Comparison of ENCODE assay signal across 10 cellular contexts in the genomic region with DNA sequence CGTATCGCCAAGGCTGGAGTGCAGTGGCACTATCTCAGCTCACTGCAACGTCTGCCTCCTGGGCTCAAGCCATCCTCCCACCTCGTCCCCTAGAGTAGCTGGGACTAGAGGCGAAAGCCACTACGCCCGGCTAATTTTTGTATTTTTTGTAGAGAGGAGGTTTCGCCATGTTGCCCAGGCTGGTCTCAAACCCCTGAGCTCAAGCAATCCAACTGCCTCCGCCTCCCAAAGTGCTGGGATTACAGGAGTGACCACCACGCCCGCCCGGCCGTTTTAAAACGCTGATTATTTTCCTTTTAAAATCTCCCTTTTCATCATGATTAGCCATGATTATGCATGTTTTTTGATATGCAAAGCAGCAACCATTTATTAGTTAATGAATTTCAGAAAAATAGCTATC. TPM values are rescaled to one million over a fixed set of nuclear protein-coding genes. Genes with fewer than 3 reads are reported as not detected.
DNase-seq lines count a peak whose midpoint lies in the region; ATAC-seq and TF ChIP-seq lines count a peak whose summit lies in the region.
"Had no signal": no experiment of that assay in that cellular context is flagged by ENCODE, and none has a peak within 500 bp of the region (broad histone marks: within the 10 kb centered on the region; RNA-seq: fewer than 3 reads in every experiment).

No MANE protein-coding gene starts in this region.

- DNase-seq in AG04450 (ENCODE audit: low read depth, low spot score) (no peak), GM23248 (peak; percentile 17), lower lobe of right lung (no peak), HuH-7 (ENCODE audit: low spot score) (no peak)
- no peak for DNase-seq in activated naive CD8-positive, alpha-beta T cell treated with anti-CD3 and anti-CD28 coated beads, Interleukin-2, amount 10 ng/mL, durations not matched to agents 7 days and 5 days
- DNase-seq in effector CD4-positive, alpha-beta T cell: no peak
- DNase-seq: central memory CD4-positive, alpha-beta T cell had no signal

- H3K9ac ChIP-seq in GM23248: peak overlapping the region; percentile 98

- H3K36me3 Mint-ChIP-seq in activated naive CD8-positive, alpha-beta T cell treated with anti-CD3 and anti-CD28 coated beads, Interleukin-2, amount 10 ng/mL, durations not matched to agents 7 days and 5 days: peaks cover 25% of the 10 kb centered on the region

- H3K27ac ChIP-seq in AG04450 (ENCODE audit: low read depth, low read length) (no peak overlapping the region), GM23248 (peak overlapping the region; percentile 92; the same call in 1 of the 2 replicates), lower lobe of right lung (no peak overlapping the region)

- peaks cover 27% of the 10 kb centered on the region for H3K4me1 Mint-ChIP-seq in activated naive CD8-positive, alpha-beta T cell treated with anti-CD3 and anti-CD28 coated beads, Interleukin-2, amount 10 ng/mL, durations not matched to agents 7 days and 5 days

- H3F3A ChIP-seq in GM23248 (ENCODE audit: insufficient read depth): peaks cover 12% of the 10 kb centered on the region

- no peaks in the 10 kb centered on the region for H3K9me2 ChIP-seq in GM23248 (ENCODE audit: insufficient read depth)

- peak overlapping the region; percentile 95 for H2AFZ ChIP-seq in GM23248

- H3K9me3 ChIP-seq in AG04450 (ENCODE audit: control insufficient read depth, insufficient read depth, low read length) (no peaks in the 10 kb centered on the region), GM23248 (ENCODE audit: low read depth) (no peaks in the 10 kb centered on the region), lower lobe of right lung (no peaks in the 10 kb centered on the region)
- H3K9me3 ChIP-seq: right atrium auricular region had no signal

- peak overlapping the region; percentile 23 for H3K27ac Mint-ChIP-seq in activated naive CD8-positive, alpha-beta T cell treated with anti-CD3 and anti-CD28 coated beads, Interleukin-2, amount 10 ng/mL, durations not matched to agents 7 days and 5 days

- intact Hi-C loops in lower lobe of right lung (cut with DNase I): no loop called here

- H3K9me3 Mint-ChIP-seq in activated naive CD8-positive, alpha-beta T cell treated with anti-CD3 and anti-CD28 coated beads, Interleukin-2, amount 10 ng/mL, durations not matched to agents 7 days and 5 days: no peaks in the 10 kb centered on the region

- H3K4me2 ChIP-seq in GM23248 (ENCODE audit: unreplicated experiment): peak overlapping the region; percentile 99

- H3K27me3 ChIP-seq in AG04450 (ENCODE audit: control insufficient read depth, insufficient read depth, low read length) (no peaks in the 10 kb centered on the region), GM23248 (replicated peaks; ENCODE audit: insufficient read depth) (no peaks in the 10 kb centered on the region), lower lobe of right lung (ENCODE audit: low read depth) (no peaks in the 10 kb centered on the region)
- H3K27me3 ChIP-seq: right atrium auricular region had no signal

- H3K4me3 Mint-ChIP-seq in activated naive CD8-positive, alpha-beta T cell treated with anti-CD3 and anti-CD28 coated beads, Interleukin-2, amount 10 ng/mL, durations not matched to agents 7 days and 5 days: peak overlapping the region; percentile 95

- no peaks in the 10 kb centered on the region for H4K20me1 ChIP-seq in GM23248 (ENCODE audit: insufficient read depth)

- H3K36me3 ChIP-seq in GM23248 (ENCODE audit: low read depth) (no peaks in the 10 kb centered on the region), lower lobe of right lung (no peaks in the 10 kb centered on the region)
- H3K36me3 ChIP-seq: right atrium auricular region had no signal

- peaks cover 13% of the 10 kb centered on the region; the same call in 1 of the 2 replicates for H3K79me2 ChIP-seq in GM23248 (ENCODE audit: insufficient read depth)

- CTCF ChIA-PET in AG04450 (lab: Charles Lee): interaction anchor here (0.6 to 2.3 kb wide), 3 partner anchors 258 to 535 kb away, joined by 4 to 15 read pairs (median 5); no protein-coding TSS in a partner anchor

- H3K4me1 ChIP-seq in GM23248 (ENCODE audit: insufficient read depth) (peaks cover 20% of the 10 kb centered on the region), lower lobe of right lung (peaks cover 22% of the 10 kb centered on the region)

- no peak for TF ChIP-seq CTCF in AG04450 (IDR thresholded peaks at IDR 0.05; ENCODE audit: low read depth, low read length)
- no peak for TF ChIP-seq CTCF in lower lobe of right lung (IDR thresholded peaks at IDR 0.05)

- 25 to 27% methylated on average over 14 of the region's 14 CpGs for WGBS in GM23248 (ENCODE audit: low coverage in 1 of 2, low lambda C conversion rate in 2 of 2, missing lambda C conversion rate in 2 of 2), 2 experiments

- POLR2A ChIA-PET in AG04450 (lab: Yijun Ruan, JAX): no interaction called here
- POLR2A ChIA-PET in activated naive CD8-positive, alpha-beta T cell treated with anti-CD3 and anti-CD28 coated beads, Interleukin-2, amount 10 ng/mL, durations not matched to agents 7 days and 5 days (lab: Charles Lee): interaction anchor here (0.6 to 6.5 kb wide), 6 partner anchors 137 to 638 kb away, joined by 3 to 134 read pairs (median 4); a partner anchor contains a TSS

- in situ Hi-C loops in GM23248 (cut with MboI): no loop called here

- ATAC-seq in activated naive CD8-positive, alpha-beta T cell treated with anti-CD3 and anti-CD28 coated beads, Interleukin-2, amount 10 ng/mL, durations not matched to agents 7 days and 5 days (ENCODE audit: low read depth): no peak
- ATAC-seq in lower lobe of right lung (no peak), HG03097 (IDR thresholded peaks at IDR 0.05; ENCODE audit: low FRiP score, unreplicated experiment) (no peak)
- no peak for ATAC-seq in activated CD4-positive, CD25-positive, alpha-beta regulatory T cell treated with anti-CD3 and anti-CD28 coated beads, Interleukin-2, amount 50 U/mL, for 24 hours

- H3K27me3 Mint-ChIP-seq in activated naive CD8-positive, alpha-beta T cell treated with anti-CD3 and anti-CD28 coated beads, Interleukin-2, amount 10 ng/mL, durations not matched to agents 7 days and 5 days: no peaks in the 10 kb centered on the region

- H3K4me3 ChIP-seq in AG04450 (ENCODE audit: low read depth, low read length): peak overlapping the region; percentile 79; the same call in 1 of the 2 replicates
- peak overlapping the region; percentile 78 for H3K4me3 ChIP-seq in GM23248
- peak overlapping the region; percentile 79 for H3K4me3 ChIP-seq in lower lobe of right lung

RNA-seq across cellular contexts. Expression of a gene that starts 2.2 kb away (rescaled TPM):
- 3.2 and 5.7 TPM in 2 replicates for polyA plus RNA-seq in AG04450 (2011; rRNA removed)
- 4.0 and 5.7 TPM in 2 replicates for polyA minus RNA-seq in AG04450 (2011; rRNA and poly(A)+ RNA removed)
- total RNA-seq in GM23248 (2014; rRNA removed; shearing (Covaris generic)): 3.0 and 3.2 TPM in 2 replicates
- polyA plus RNA-seq in GM23248 (2016; fragmentation: Nextera tagmentation; extraction: Ambion mirVana): 3.7 and 3.8 TPM in 2 replicates
- total RNA-seq in activated naive CD8-positive, alpha-beta T cell treated with anti-CD3 and anti-CD28 coated beads, Interleukin-2, amount 10 ng/mL, durations not matched to agents 7 days and 5 days: 10 to 100 TPM; 31.9 to 33.5 TPM
- 10.0 TPM for total RNA-seq in lower lobe of right lung
